8 cellular contexts compared by ENCODE assay signal in genomic region chr12:52243774-52244614, GRCh38. TPM values are rescaled to one million over a fixed set of nuclear protein-coding genes. Genes with fewer than 3 reads are reported as not detected.
A peak's percentile ranks its signal among the peaks of the same experiment; 100 is the strongest.
DNase-seq lines count a peak whose midpoint lies in the region; ATAC-seq and TF ChIP-seq lines count a peak whose summit lies in the region.

No MANE protein-coding gene starts in this region.

- 40% methylated on average over 3 of the region's 12 CpGs for WGBS in esophagus muscularis mucosa
- WGBS in urinary bladder = 45% methylated on average over 12 of the region's 12 CpGs

- TF ChIP-seq POLR2A in esophagus muscularis mucosa (IDR thresholded peaks at IDR 0.05; ENCODE audit: low read depth) = no peak

- H3K27ac ChIP-seq in esophagus muscularis mucosa (replicated peaks in 1 of 4) (peak overlapping the region; percentile 33 to 65 (median 54)), urinary bladder (ENCODE audit: low read depth) (peak overlapping the region; percentile 19)

- intact Hi-C loops in esophagus muscularis mucosa (cut with DNase I) = no loop called here
- intact Hi-C loops in posterior vena cava (cut with DNase I) = no loop called here

- DNase-seq in SIG-M5 treated with dmso at 0.1 percent for 504 hours (lab: John Stamatoyannopoulos, UW; ENCODE audit: unreplicated experiment) = peak; percentile 69
- DNase-seq in SIG-M5 (lab: John Stamatoyannopoulos, UW) = no peak
- DNase-seq in NCI-H2171 treated with DMSO at 0.1 percent for 48 hours (lab: John Stamatoyannopoulos, UW) = peak; percentile 62
- DNase-seq in activated CD8-positive, alpha-beta memory T cell treated with anti-CD3 and anti-CD28 coated beads for 48 hours (ENCODE audit: low read depth in 2 of 3, low spot score in 2 of 3) = peak; percentile 35 to 61 (median 36)
- no peak for DNase-seq in esophagus muscularis mucosa (ENCODE audit: extremely low spot score)
- DNase-seq in posterior vena cava (ENCODE audit: low spot score) = peak; percentile 93

- peaks cover 23 to 56% (median 44%) of the 10 kb centered on the region in 4 donors for H3K4me1 ChIP-seq in esophagus muscularis mucosa
- no peaks in the 10 kb centered on the region for H3K4me1 ChIP-seq in urinary bladder (ENCODE audit: insufficient read depth)

- TF ChIP-seq CTCF in esophagus muscularis mucosa (IDR thresholded peaks at IDR 0.05) = no peak

- H3K36me3 ChIP-seq in esophagus muscularis mucosa (no peaks in the 10 kb centered on the region), urinary bladder (ENCODE audit: insufficient read depth) (no peaks in the 10 kb centered on the region)

- peak; percentile 89 for ATAC-seq in HG02798 (IDR thresholded peaks at IDR 0.05; ENCODE audit: poor library complexity, unreplicated experiment)

- no peaks in the 10 kb centered on the region for H3K9me3 ChIP-seq in esophagus muscularis mucosa

- no peak for TF ChIP-seq EP300 in esophagus muscularis mucosa (IDR thresholded peaks at IDR 0.05)

- H3K4me3 ChIP-seq in esophagus muscularis mucosa (no peak overlapping the region), urinary bladder (ENCODE audit: low read depth, low read length) (no peak overlapping the region)

- H3K27me3 ChIP-seq in esophagus muscularis mucosa = peaks cover 0 to 13% (median 0%) of the 10 kb centered on the region in 4 donors

RNA-seq across cellular contexts. Expression of gene KRT7, which starts 11.0 kb away (rescaled TPM):
- total RNA-seq in esophagus muscularis mucosa (1 to 10 TPM in 3 of 4 donors, under 1 TPM in 1; 0.83 to 8.4 (median 4.5) TPM), posterior vena cava (1 to 10 TPM; 4.1 to 6.8 TPM), urinary bladder (147 TPM)
- polyA plus RNA-seq in urinary bladder = 158 TPM

RNA-seq across cellular contexts. Expression of gene KRT86, which starts 30.5 kb away (rescaled TPM):
- total RNA-seq in esophagus muscularis mucosa (under 1 TPM in 2 of 4 donors, not detected in 2; 0.29 to 0.33 TPM), posterior vena cava (not detected), urinary bladder (not detected)
- polyA plus RNA-seq in urinary bladder = 0.15 TPM

RNA-seq across cellular contexts. Expression of gene KRT81, which starts 47.3 kb away (rescaled TPM):
- total RNA-seq in esophagus muscularis mucosa (under 1 TPM in 2 of 4 donors, not detected in 2; 0.19 to 0.42 TPM), posterior vena cava (not detected), urinary bladder (not detected)
- not detected for polyA plus RNA-seq in urinary bladder

RNA-seq across cellular contexts. Expression of gene KRT80, which starts 52.2 kb away (rescaled TPM):
- under 1 TPM in 1 of 4 donors, not detected in 3; 0.11 TPM for total RNA-seq in esophagus muscularis mucosa
- under 1 TPM; 0.19 to 0.48 TPM for total RNA-seq in posterior vena cava
- 1.7 TPM for total RNA-seq in urinary bladder
- polyA plus RNA-seq in urinary bladder = 3.0 TPM

Comparison
In these comparisons a context has a peak if more than half of its experiments do, and no peak if none do; other contexts are left out.
1. DNase-seq: peak in SIG-M5 treated with dmso at 0.1 percent for 504 hours (single experiment), NCI-H2171 treated with DMSO at 0.1 percent for 48 hours (single experiment), activated CD8-positive, alpha-beta memory T cell treated with anti-CD3 and anti-CD28 coated beads for 48 hours (3 of 3) and posterior vena cava (single experiment); none in SIG-M5 (single experiment) and esophagus muscularis mucosa (single experiment).
2. RNA of gene KRT7, which starts 11.0 kb away (total RNA-seq): 147 TPM in urinary bladder (single experiment); 4.1 to 6.8 TPM in posterior vena cava and 0.83 to 8.4 TPM in esophagus muscularis mucosa; every median in the first group is over 10 times any median in the second.